9 cellular contexts compared by ENCODE assay signal in the genomic region with DNA sequence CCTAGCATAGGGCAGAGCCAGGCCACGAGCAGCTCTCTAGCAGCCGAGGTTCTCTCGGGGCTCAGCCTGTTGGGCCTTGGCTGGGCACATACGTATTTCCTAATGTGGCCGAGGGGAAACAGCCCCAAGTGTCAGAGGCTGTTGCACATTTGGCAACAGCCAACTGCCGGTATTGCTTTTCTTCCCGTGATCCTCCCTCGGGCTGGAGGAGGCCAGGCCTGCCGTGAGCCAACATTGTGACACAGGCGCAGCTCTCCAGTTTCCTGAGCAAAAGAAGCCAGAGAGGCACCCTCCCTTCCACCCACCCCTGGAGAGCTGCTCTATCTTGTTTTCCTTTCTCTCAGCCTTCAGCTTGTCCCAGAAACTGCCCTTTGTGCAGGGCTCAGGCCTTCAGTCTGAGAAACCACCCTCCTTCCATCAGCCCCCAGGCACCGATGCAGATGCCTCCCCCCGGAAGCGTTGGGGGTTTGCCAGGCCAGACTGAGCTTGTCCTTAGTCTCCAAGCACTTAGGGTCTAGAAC. TPM values are rescaled to one million over a fixed set of nuclear protein-coding genes. Genes with fewer than 3 reads are reported as not detected.
DNase-seq lines count a peak whose midpoint lies in the region; ATAC-seq and TF ChIP-seq lines count a peak whose summit lies in the region.
"Had no signal": no experiment of that assay in that cellular context is flagged by ENCODE, and none has a peak within 500 bp of the region (broad histone marks: within the 10 kb centered on the region; RNA-seq: fewer than 3 reads in every experiment).

No MANE protein-coding gene starts in this region.

- peak; percentile 69 for ATAC-seq in body of pancreas
- ATAC-seq in right cardiac atrium = peak; percentile 96 to 98
- peak; percentile 97 to 99 (median 98) for ATAC-seq in psoas muscle

- H3K4me1 ChIP-seq in body of pancreas = peaks cover 4% of the 10 kb centered on the region
- no peaks in the 10 kb centered on the region for H3K4me1 ChIP-seq in right cardiac atrium (ENCODE audit: control insufficient read depth, insufficient read depth, low read length)
- peaks cover 5% of the 10 kb centered on the region for H3K4me1 ChIP-seq in psoas muscle

- H3K36me3 ChIP-seq in body of pancreas (replicated peaks in 1 of 2; ENCODE audit: insufficient read depth in 1 of 2, low read depth in 2 of 2) = no peaks in the 10 kb centered on the region
- H3K36me3 ChIP-seq in psoas muscle (ENCODE audit: insufficient read depth in 1 of 2, low read depth in 1 of 2) = no peaks in the 10 kb centered on the region

- WGBS in body of pancreas, 2 donors = 46 to 59% methylated on average over 13 of the region's 13 CpGs
- 23% methylated on average over 13 of the region's 13 CpGs for WGBS in right cardiac atrium
- WGBS in psoas muscle, 3 donors = 4 to 7% (median 5%) methylated on average over 13 of the region's 13 CpGs

- H3K9me3 ChIP-seq in body of pancreas = no peaks in the 10 kb centered on the region
- no peaks in the 10 kb centered on the region for H3K9me3 ChIP-seq in right cardiac atrium (ENCODE audit: control insufficient read depth, low read length)
- no peaks in the 10 kb centered on the region for H3K9me3 ChIP-seq in psoas muscle

- TF ChIP-seq CTCF in body of pancreas (IDR thresholded peaks at IDR 0.05) (no peak), psoas muscle (IDR thresholded peaks at IDR 0.05) (no peak), progenitor cell of endocrine pancreas (IDR thresholded peaks at IDR 0.05; ENCODE audit: unreplicated experiment) (no peak)

- H3K4me1 Mint-ChIP-seq in progenitor cell of endocrine pancreas (ENCODE audit: low read depth) = peaks cover 11% of the 10 kb centered on the region

- H3K27ac ChIP-seq in body of pancreas (peak overlapping the region in 1 of 4 donors; percentile 19), right cardiac atrium (ENCODE audit: low read length) (peak overlapping the region; percentile 63), psoas muscle (peak overlapping the region; percentile 88)

- H3K4me3 ChIP-seq in body of pancreas (no peak overlapping the region), right cardiac atrium (ENCODE audit: low read length) (no peak overlapping the region), psoas muscle (peak overlapping the region; percentile 39)

- peaks cover 6% of the 10 kb centered on the region for H3K27me3 Mint-ChIP-seq in progenitor cell of endocrine pancreas

- TF ChIP-seq POLR2A in body of pancreas (IDR thresholded peaks at IDR 0.05) = no peak

- H3K27me3 ChIP-seq in body of pancreas = no peaks in the 10 kb centered on the region
- H3K27me3 ChIP-seq in right cardiac atrium (ENCODE audit: control insufficient read depth, insufficient read depth) = no peaks in the 10 kb centered on the region
- H3K27me3 ChIP-seq in psoas muscle (ENCODE audit: insufficient read depth in 3 of 3, low read length in 2 of 3) = no peaks in the 10 kb centered on the region

- H3K9me3 Mint-ChIP-seq in progenitor cell of endocrine pancreas (ENCODE audit: low read depth) = no peaks in the 10 kb centered on the region

- no peak overlapping the region for H3K27ac Mint-ChIP-seq in progenitor cell of endocrine pancreas

- H3K4me3 Mint-ChIP-seq in progenitor cell of endocrine pancreas (ENCODE audit: low read depth) = no peak overlapping the region

- intact Hi-C loops in body of pancreas (cut with DNase I) = no loop called here
- intact Hi-C loops in right cardiac atrium (cut with DNase I) = loop anchor here in 1 of 4 donors (10.0 kb wide), 1 partner anchor 64 kb away; no protein-coding TSS in a partner anchor
- intact Hi-C loops in psoas muscle (cut with DNase I) = no loop called here

- no peaks in the 10 kb centered on the region for H3K36me3 Mint-ChIP-seq in progenitor cell of endocrine pancreas (ENCODE audit: insufficient read depth)

- peak; percentile 8 for DNase-seq in G401 (ENCODE audit: low spot score)
- DNase-seq in body of pancreas = peak; percentile 20 to 67 (median 45)
- peak; percentile 91 to 95 (median 93) for DNase-seq in right cardiac atrium
- DNase-seq in psoas muscle = peak; percentile 86 to 95
- DNase-seq in KG1 (lab: John Stamatoyannopoulos, UW) = no peak
- no peak for DNase-seq in COLO829 (ENCODE audit: low spot score)
- DNase-seq in progenitor cell of endocrine pancreas (ENCODE audit: low spot score, unreplicated experiment) = no peak
- no peak for DNase-seq in activated CD4-positive, alpha-beta T cell treated with anti-CD3 and anti-CD28 coated beads for 1 hour
- DNase-seq: erythroblast had no signal

- in situ Hi-C loops in G401 (cut with HindIII; ENCODE audit: low sequenced_read_pairs) = no loop called here

RNA-seq across cellular contexts. Expression of a gene that starts 5.1 kb away (rescaled TPM):
- not detected in 2 replicates for total RNA-seq in G401 (2014; rRNA removed; shearing (Covaris generic))
- total RNA-seq in body of pancreas (not detected), right cardiac atrium (under 1 TPM; 0.20 to 0.71 (median 0.29) TPM), psoas muscle (under 1 TPM in 2 of 4 donors, not detected in 2; 0.41 to 0.49 TPM), progenitor cell of endocrine pancreas (not detected in 2 replicates)
- polyA plus RNA-seq in right cardiac atrium (0.07 TPM), psoas muscle (under 1 TPM in 1 of 3 donors, not detected in 2; 0.06 TPM)

RNA-seq across cellular contexts. Expression of a gene that starts 38.3 kb away (rescaled TPM):
- total RNA-seq in G401 (2014; rRNA removed; shearing (Covaris generic)) = not detected in 2 replicates
- total RNA-seq in body of pancreas (under 1 TPM; 0.78 to 0.99 TPM), right cardiac atrium (10 to 100 TPM; 13.6 to 18.7 (median 17.5) TPM), psoas muscle (1 to 10 TPM in 1 of 4 donors, under 1 TPM in 3; 0.16 to 2.4 (median 0.48) TPM), progenitor cell of endocrine pancreas (0.16 and 0.29 TPM in 2 replicates)
- polyA plus RNA-seq in right cardiac atrium (5.8 TPM), psoas muscle (under 1 TPM; 0.20 to 0.30 (median 0.29) TPM)

RNA-seq across cellular contexts. Expression of a gene that starts 47.5 kb away (rescaled TPM):
- total RNA-seq in G401 (2014; rRNA removed; shearing (Covaris generic)) = not detected in 2 replicates
- under 1 TPM in 1 of 2 donors, not detected in 1; 0.66 TPM for total RNA-seq in body of pancreas
- 1 to 10 TPM in 3 of 4 donors, under 1 TPM in 1; 0.42 to 6.3 (median 2.1) TPM for total RNA-seq in right cardiac atrium
- polyA plus RNA-seq in right cardiac atrium = 0.84 TPM
- total RNA-seq in psoas muscle = 100 to 1,000 TPM in 1 of 4 donors, 10 to 100 TPM in 3; 38.8 to 167 (median 68.7) TPM
- 10 to 100 TPM in 2 of 3 donors, 1 to 10 TPM in 1; 1.1 to 10.3 (median 10.2) TPM for polyA plus RNA-seq in psoas muscle
- total RNA-seq in progenitor cell of endocrine pancreas = not detected in 2 replicates

Comparison
In these comparisons a context has a peak if more than half of its experiments do, and no peak if none do; other contexts are left out.
1. DNase-seq: peak in G401 (single experiment), body of pancreas (4 of 4), right cardiac atrium (3 of 3) and psoas muscle (2 of 2); none in KG1 (single experiment), COLO829 (single experiment), progenitor cell of endocrine pancreas (single experiment) and activated CD4-positive, alpha-beta T cell treated with anti-CD3 and anti-CD28 coated beads for 1 hour (single experiment).
2. RNA of a gene that starts 38.3 kb away (total RNA-seq): 13.6 to 18.7 TPM in right cardiac atrium; 0.78 to 0.99 TPM in body of pancreas, 0.16 to 2.4 TPM in psoas muscle, 0.16 to 0.29 TPM in progenitor cell of endocrine pancreas and not detected in G401; every median in the first group is over 4 times any median in the second.
3. RNA of a gene that starts 47.5 kb away (total RNA-seq): 38.8 to 167 TPM in psoas muscle; 0.42 to 6.3 TPM in right cardiac atrium, 0.66 TPM in body of pancreas, not detected in G401 and not detected in progenitor cell of endocrine pancreas; every median in the first group is over 4 times any median in the second.
4. Peak in every context shown above with its lines, with median percentiles within 50 percentile points of each other: ATAC-seq.